12 cellular contexts compared by ENCODE assay signal in the genomic region with DNA sequence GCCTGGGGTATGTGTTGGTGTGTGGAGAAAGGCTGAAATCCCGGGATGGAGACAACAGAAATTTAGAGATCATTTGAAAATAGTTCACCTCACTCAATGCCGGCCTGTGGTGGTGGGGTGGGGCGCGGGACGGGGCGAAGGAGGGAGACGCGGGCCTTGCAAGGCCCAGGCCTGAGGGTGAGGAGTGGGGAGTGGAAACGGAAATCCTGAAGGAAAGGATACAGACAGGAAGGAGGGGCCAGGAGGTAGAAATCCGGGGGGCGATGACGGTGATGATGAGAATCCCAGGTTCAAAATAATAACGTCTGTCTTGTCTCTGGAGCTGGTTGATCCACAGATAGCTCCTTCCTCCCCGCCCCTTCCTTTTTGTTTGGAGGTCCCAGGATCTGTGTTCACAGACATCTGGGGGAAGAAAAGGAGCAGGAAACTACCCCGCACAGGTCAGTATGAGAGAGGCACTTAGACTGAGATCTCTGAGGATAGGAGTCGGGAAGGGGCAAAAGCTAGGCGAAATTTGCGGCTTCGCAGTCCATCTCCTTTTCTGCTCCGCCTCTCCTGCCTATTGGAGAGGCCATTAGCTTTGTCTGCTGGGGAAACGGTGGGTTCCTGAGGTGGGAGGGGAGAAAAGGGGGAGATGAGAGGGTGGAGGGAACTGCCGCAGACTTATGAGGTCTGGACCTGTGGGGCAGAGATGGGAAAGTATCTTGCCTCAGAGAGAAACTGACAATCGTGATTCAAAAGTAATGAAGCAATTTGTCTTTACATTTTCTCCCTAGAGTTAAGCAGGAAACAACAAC. TPM values are rescaled to one million over a fixed set of nuclear protein-coding genes. Genes with fewer than 3 reads are reported as not detected.
DNase-seq lines count a peak whose midpoint lies in the region; ATAC-seq and TF ChIP-seq lines count a peak whose summit lies in the region.
"Had no signal": no experiment of that assay in that cellular context is flagged by ENCODE, and none has a peak within 500 bp of the region (broad histone marks: within the 10 kb centered on the region; RNA-seq: fewer than 3 reads in every experiment).

No MANE protein-coding gene starts in this region.

- CTCF ChIA-PET in AG04449 (lab: Yijun Ruan, JAX): interaction anchor here (1.0 kb wide), 1 partner anchor 11 kb away, joined by 3 read pairs; no protein-coding TSS in a partner anchor

- POLR2A ChIA-PET in AG04449 (lab: Yijun Ruan, JAX): no interaction called here

- H3K27ac ChIP-seq in WERI-Rb-1: no peak overlapping the region
- H3K27ac ChIP-seq: C4-2B had no signal

- ATAC-seq in omental fat pad (ENCODE audit: low FRiP score): peak; percentile 64
- ATAC-seq: activated CD4-positive, alpha-beta T cell treated with anti-CD3 and anti-CD28 coated beads for 36 hours; Panc1 had no signal

- no peaks in the 10 kb centered on the region for H3K36me3 ChIP-seq in WERI-Rb-1

- no peaks in the 10 kb centered on the region for H3K9me3 ChIP-seq in WERI-Rb-1 (ENCODE audit: severe bottlenecking)

- TF ChIP-seq CTCF in AG04449 (IDR thresholded peaks at IDR 0.05; ENCODE audit: insufficient read depth, low read length, missing control alignments): no peak
- no peak for TF ChIP-seq CTCF in WERI-Rb-1 (IDR thresholded peaks at IDR 0.05; ENCODE audit: low read depth, low read length)
- no peak for TF ChIP-seq CTCF in omental fat pad (IDR thresholded peaks at IDR 0.05)

- H3K4me3 ChIP-seq in AG04449 (ENCODE audit: low read depth, low read length) (peak overlapping the region; percentile 52), WERI-Rb-1 (ENCODE audit: low read depth, low read length) (peak overlapping the region; percentile 40)

- H3K27me3 ChIP-seq in WERI-Rb-1 (ENCODE audit: insufficient read depth, low read depth, severe bottlenecking): peaks cover 42% of the 10 kb centered on the region

- DNase-seq in AG04449 (ENCODE audit: low read depth, low spot score): no peak
- no peak for DNase-seq in WERI-Rb-1
- peak; percentile 0 for DNase-seq in glomerular visceral epithelial cell (ENCODE audit: extremely low spot score)
- DNase-seq in omental fat pad (ENCODE audit: low spot score): no peak
- DNase-seq in T-helper 1 cell: no peak
- DNase-seq in RPMI8226: no peak
- no peak for DNase-seq in DMS53 treated with DMSO at 0.1 percent for 48 hours (lab: John Stamatoyannopoulos, UW; ENCODE audit: unreplicated experiment)
- DNase-seq in epidermal melanocyte (ENCODE audit: insufficient read length, low spot score): no peak
- DNase-seq: activated CD4-positive, alpha-beta T cell treated with anti-CD3 and anti-CD28 coated beads for 36 hours had no signal

RNA-seq across cellular contexts. Expression of a gene that starts 0.8 kb away (rescaled TPM):
- total RNA-seq in omental fat pad: 10 to 100 TPM in 1 of 4 donors, 1 to 10 TPM in 3; 2.0 to 18.5 (median 6.7) TPM
- total RNA-seq: activated CD4-positive, alpha-beta T cell treated with anti-CD3 and anti-CD28 coated beads for 36 hours had no signal

RNA-seq across cellular contexts. Expression of a gene that starts 20.0 kb away (rescaled TPM):
- total RNA-seq in omental fat pad: 10 to 100 TPM in 2 of 4 donors, 1 to 10 TPM in 1, not detected in 1; 2.8 to 13.1 (median 12.6) TPM

RNA-seq across cellular contexts. Expression of a gene that starts 25.5 kb away (rescaled TPM):
- 100 to 1,000 TPM in 1 of 4 donors, 10 to 100 TPM in 3; 55.2 to 129 (median 70.8) TPM for total RNA-seq in omental fat pad

RNA-seq across cellular contexts. Expression of a gene that starts 45.5 kb away (rescaled TPM):
- total RNA-seq in omental fat pad: 100 to 1,000 TPM in 3 of 4 donors, 10 to 100 TPM in 1; 68.5 to 157 (median 110) TPM

RNA-seq across cellular contexts. Expression of a gene that starts 54.2 kb away (rescaled TPM):
- 1 to 10 TPM in 1 of 4 donors, not detected in 3; 2.9 TPM for total RNA-seq in omental fat pad
- total RNA-seq: activated CD4-positive, alpha-beta T cell treated with anti-CD3 and anti-CD28 coated beads for 36 hours; bronchial epithelial cell had no signal
